ENCODE assay signal across 8 cellular contexts in genomic region chr17:41864498-41864836, GRCh38. TPM values are rescaled to one million over a fixed set of nuclear protein-coding genes. Genes with fewer than 3 reads are reported as not detected.
DNase-seq lines count a peak whose midpoint lies in the region; ATAC-seq and TF ChIP-seq lines count a peak whose summit lies in the region.

No MANE protein-coding gene starts in this region.

- H3K9me3 ChIP-seq in muscle layer of colon (ENCODE audit: low read length) = no peaks in the 10 kb centered on the region

- peak overlapping the region; percentile 74 to 100 (median 97) for H3K4me3 ChIP-seq in dorsolateral prefrontal cortex
- H3K4me3 ChIP-seq in muscle layer of colon (ENCODE audit: low read depth in 1 of 2, low read length in 2 of 2) = peak overlapping the region; percentile 81 to 92

- CTCF ChIA-PET in GM10248 (lab: Yijun Ruan, JAX) = interaction anchor here (0.6 to 2.5 kb wide), 5 partner anchors 11 to 127 kb away, joined by 3 to 7 read pairs (median 4); partner anchors contain the start of gene P3H4

- H3K36me3 ChIP-seq in muscle layer of colon (ENCODE audit: insufficient read depth, low read length) = peaks cover 18% of the 10 kb centered on the region

- no peak for TF ChIP-seq CTCF in dorsolateral prefrontal cortex (IDR thresholded peaks at IDR 0.05 in 54 of 56, conservative IDR thresholded peaks at IDR 0.05 in 2 of 56; ENCODE audit: low read depth in 1 of 56, partially characterized antibody in 56 of 56)
- no peak for TF ChIP-seq CTCF in GM13977 (IDR thresholded peaks at IDR 0.05; ENCODE audit: extremely low read depth, insufficient read depth, missing control alignments)
- no peak for TF ChIP-seq CTCF in GM10248 (IDR thresholded peaks at IDR 0.05; ENCODE audit: control extremely low read depth, extremely low read depth, low read depth, missing control alignments)

- ATAC-seq in GM18909 (IDR thresholded peaks at IDR 0.05; ENCODE audit: poor library complexity, unreplicated experiment) (peak; percentile 33), HG03469 (IDR thresholded peaks at IDR 0.05; ENCODE audit: unreplicated experiment) (peak; percentile 19), GM18519 (IDR thresholded peaks at IDR 0.05; ENCODE audit: low FRiP score, unreplicated experiment) (no peak)

- H3K4me1 ChIP-seq in muscle layer of colon (ENCODE audit: insufficient read depth, low read length) = peaks cover 19% of the 10 kb centered on the region

- DNase-seq in dorsolateral prefrontal cortex = peak in 5 of 10 donors; percentile 55 to 75 (median 65)
- DNase-seq in GM13977 (ENCODE audit: low spot score) = no peak
- DNase-seq in HCEC 1CT = no peak
- DNase-seq in GM10248 (ENCODE audit: extremely low spot score) = no peak

- intact Hi-C loops in dorsolateral prefrontal cortex (cut with DNase I) = loop anchor here (2.0 to 10.0 kb wide), 5 partner anchors 53 to 130 kb away; partner anchors contain the start of genes ACLY (in 2 of the 2), P3H4 (in 2 of the 2), HAP1 (in 1 of the 2) and ODAD4 (in 1 of the 2)

- peak overlapping the region in 57 of 59 donors; percentile 46 to 98 (median 92) for H3K27ac ChIP-seq in dorsolateral prefrontal cortex
- H3K27ac ChIP-seq in muscle layer of colon (ENCODE audit: low read depth, low read length) = peak overlapping the region; percentile 84

- in situ Hi-C loops in GM13977 (cut with MboI; ENCODE audit: low pct_unique_long_range_greater_than_20kb, low sequenced_read_pairs, unreplicated experiment) = no loop called here

- no peaks in the 10 kb centered on the region for H3K27me3 ChIP-seq in dorsolateral prefrontal cortex
- H3K27me3 ChIP-seq in muscle layer of colon (ENCODE audit: control insufficient read depth in 1 of 2, insufficient read depth in 2 of 2, low read length in 2 of 2) = no peaks in the 10 kb centered on the region

- H3K9ac ChIP-seq in muscle layer of colon (ENCODE audit: low read length) = peak overlapping the region; percentile 77

- POLR2A ChIA-PET in GM10248 (lab: Yijun Ruan, JAX) = interaction anchor here (0.7 to 1.2 kb wide), 3 partner anchors 66 to 671 kb away, joined by 3 to 7 read pairs (median 3); partner anchors contain the start of genes NAGLU and ODAD4

RNA-seq across cellular contexts. Expression of gene KLHL11, which starts 0.8 kb away (rescaled TPM):
- total RNA-seq in dorsolateral prefrontal cortex = 10 to 100 TPM; 16.7 to 56.5 (median 42.7) TPM

RNA-seq across cellular contexts. Expression of gene KLHL10, which starts 26.8 kb away (rescaled TPM):
- total RNA-seq in dorsolateral prefrontal cortex = 1 to 10 TPM in 6 of 120 experiments, under 1 TPM in 60, not detected in 54; 0.21 to 2.4 (median 0.45) TPM

RNA-seq across cellular contexts. Expression of gene NT5C3B, which starts 28.4 kb away (rescaled TPM):
- total RNA-seq in dorsolateral prefrontal cortex = 100 to 1,000 TPM in 3 of 120 experiments, 10 to 100 TPM in 117; 40.7 to 102 (median 75.6) TPM

RNA-seq across cellular contexts. Expression of gene FKBP10, which starts 51.7 kb away (rescaled TPM):
- total RNA-seq in dorsolateral prefrontal cortex = 10 to 100 TPM in 119 of 120 experiments, 1 to 10 TPM in 1; 8.8 to 66.9 (median 20.5) TPM

RNA-seq across cellular contexts. Expression of gene P3H4, which starts 52.7 kb away (rescaled TPM):
- 10 to 100 TPM in 80 of 120 experiments, 1 to 10 TPM in 40; 5.0 to 25.5 (median 10.9) TPM for total RNA-seq in dorsolateral prefrontal cortex
